25 cellular contexts compared by ENCODE assay signal in the genomic region with DNA sequence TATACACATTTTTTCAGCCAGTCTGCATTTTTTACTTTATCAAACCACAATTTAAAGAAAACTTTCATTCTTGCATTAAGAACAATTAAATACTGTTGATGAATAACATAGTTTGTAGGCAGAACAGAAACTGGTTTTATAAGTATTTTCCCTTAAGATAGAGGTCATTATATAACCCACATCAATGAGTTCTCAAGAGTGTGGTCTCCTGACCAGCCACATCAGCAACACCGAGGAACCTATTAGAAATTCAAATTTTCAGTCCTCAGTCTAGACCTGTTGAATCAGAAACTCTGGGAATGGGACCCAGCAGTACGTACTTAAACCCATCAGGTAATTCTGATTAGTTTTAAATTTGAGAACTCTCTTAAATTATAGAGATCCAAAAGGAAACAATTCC.
"Had no signal": no experiment of that assay in that cellular context is flagged by ENCODE, and none has a peak within 500 bp of the region (broad histone marks: within the 10 kb centered on the region; RNA-seq: fewer than 3 reads in every experiment).

No MANE protein-coding gene starts in this region.

- H3K27ac ChIP-seq: adrenal gland, breast epithelium, SJCRH30, SK-N-MC had no signal

- H3K27me3 ChIP-seq: adrenal gland, breast epithelium, MG63, SJCRH30 had no signal

- H3K27ac Mint-ChIP-seq: activated CD4-positive, alpha-beta T cell treated with anti-CD3 and anti-CD28 coated beads, Interleukin-2, amount 10 ng/mL, durations not matched to agents 24 days and 14 days; activated CD8-positive, alpha-beta T cell treated with anti-CD3 and anti-CD28 coated beads, Interleukin-2, amount 10 ng/mL, durations not matched to agents 7 days and 5 days; activated naive CD4-positive, alpha-beta T cell treated with anti-CD3 and anti-CD28 coated beads for 36 hours; activated naive CD4-positive, alpha-beta T cell treated with anti-CD3 and anti-CD28 coated beads, Interleukin-2, amount 50 U/mL, for 72 hours; activated T-cell treated with anti-CD3 and anti-CD28 coated beads, Interleukin-2, amount 50 U/mL, for 24 hours; activated T-helper 2 cell treated with anti-CD3 and anti-CD28 coated beads, Interferon-gamma antibody, Interleukin-2, Interleukin-4, amounts not matched to agents 10 μg/mL and 5 μg/mL and 100 μg/mL, durations not matched to agents 14 hours and 24 hours and 36 hours; T-helper 1 cell treated with Interleukin-12 subunit alpha and Interleukin-12 subunit beta and Interleukin-4 antibody, amounts not matched to agents 30 μg/mL and 1 μg/mL, for 36 hours; T-helper 2 cell treated with Interferon-gamma antibody and Interleukin-4, amounts not matched to agents 5 μg/mL and 100 μg/mL, for 36 hours had no signal

- H3K4me3 ChIP-seq: adrenal gland, breast epithelium, MG63, SJCRH30, SK-N-MC had no signal

- H3K36me3 ChIP-seq: adrenal gland, breast epithelium, SJCRH30 had no signal

- H3K36me3 Mint-ChIP-seq: activated naive CD4-positive, alpha-beta T cell treated with anti-CD3 and anti-CD28 coated beads, Interleukin-2, amount 50 U/mL, for 72 hours had no signal

- FAIRE-seq: TTC549 had no signal

- H3K9me3 Mint-ChIP-seq: activated CD4-positive, alpha-beta T cell treated with anti-CD3 and anti-CD28 coated beads, Interleukin-2, amount 10 ng/mL, durations not matched to agents 24 days and 14 days; activated naive CD4-positive, alpha-beta T cell treated with anti-CD3 and anti-CD28 coated beads for 36 hours; activated naive CD4-positive, alpha-beta T cell treated with anti-CD3 and anti-CD28 coated beads, Interleukin-2, amount 50 U/mL, for 72 hours; activated T-cell treated with anti-CD3 and anti-CD28 coated beads, Interleukin-2, amount 50 U/mL, for 24 hours; activated T-helper 2 cell treated with anti-CD3 and anti-CD28 coated beads, Interferon-gamma antibody, Interleukin-2, Interleukin-4, amounts not matched to agents 10 μg/mL and 5 μg/mL and 100 μg/mL, durations not matched to agents 14 hours and 24 hours and 36 hours; T-helper 1 cell treated with Interleukin-12 subunit alpha and Interleukin-12 subunit beta and Interleukin-4 antibody, amounts not matched to agents 30 μg/mL and 1 μg/mL, for 36 hours; T-helper 2 cell treated with Interferon-gamma antibody and Interleukin-4, amounts not matched to agents 5 μg/mL and 100 μg/mL, for 36 hours had no signal

- H3K4me3 Mint-ChIP-seq: activated CD4-positive, alpha-beta T cell treated with anti-CD3 and anti-CD28 coated beads, Interleukin-2, amount 10 ng/mL, durations not matched to agents 24 days and 14 days; activated CD8-positive, alpha-beta T cell treated with anti-CD3 and anti-CD28 coated beads, Interleukin-2, amount 10 ng/mL, durations not matched to agents 7 days and 5 days; activated naive CD4-positive, alpha-beta T cell treated with anti-CD3 and anti-CD28 coated beads for 36 hours; activated T-cell treated with anti-CD3 and anti-CD28 coated beads, Interleukin-2, amount 50 U/mL, for 24 hours; T-helper 1 cell treated with Interleukin-12 subunit alpha and Interleukin-12 subunit beta and Interleukin-4 antibody, amounts not matched to agents 30 μg/mL and 1 μg/mL, for 36 hours; T-helper 2 cell treated with Interferon-gamma antibody and Interleukin-4, amounts not matched to agents 5 μg/mL and 100 μg/mL, for 36 hours had no signal

- H3K27me3 Mint-ChIP-seq: activated CD4-positive, alpha-beta T cell treated with anti-CD3 and anti-CD28 coated beads, Interleukin-2, amount 10 ng/mL, durations not matched to agents 24 days and 14 days had no signal

- DNase-seq: activated CD4-positive, alpha-beta T cell treated with anti-CD3 and anti-CD28 coated beads, Interleukin-2, amount 10 ng/mL, durations not matched to agents 24 days and 14 days; activated CD4-positive, alpha-beta T cell treated with anti-CD3 and anti-CD28 coated beads, Interleukin-2, amount 50 U/mL, for 48 hours; activated CD8-positive, alpha-beta T cell treated with anti-CD3 and anti-CD28 coated beads, Interleukin-2, amount 10 ng/mL, durations not matched to agents 7 days and 5 days; activated gamma-delta T cell; activated naive CD4-positive, alpha-beta T cell treated with anti-CD3 and anti-CD28 coated beads for 36 hours; activated T-cell treated with anti-CD3 and anti-CD28 coated beads, Interleukin-2, amount 50 U/mL, for 24 hours; adrenal gland; Karpas-422; KBM-7; MG63; NCI-H1048; NCI-H1436 treated with DMSO at 0.1 percent for 48 hours; NCI-H1694 treated with DMSO at 0.1 percent for 48 hours; NCI-H2029; NCI-H345; NCI-H524 treated with DMSO at 0.1 percent for 48 hours; SHP77; SJCRH30 had no signal

- H3K9me3 ChIP-seq: adrenal gland, SJCRH30 had no signal

- H3K4me1 ChIP-seq: adrenal gland, breast epithelium, SJCRH30 had no signal

- H3K4me1 Mint-ChIP-seq: activated CD4-positive, alpha-beta T cell treated with anti-CD3 and anti-CD28 coated beads, Interleukin-2, amount 10 ng/mL, durations not matched to agents 24 days and 14 days had no signal
